ENCODE assay signal across 1 cellular context in the genomic region with DNA sequence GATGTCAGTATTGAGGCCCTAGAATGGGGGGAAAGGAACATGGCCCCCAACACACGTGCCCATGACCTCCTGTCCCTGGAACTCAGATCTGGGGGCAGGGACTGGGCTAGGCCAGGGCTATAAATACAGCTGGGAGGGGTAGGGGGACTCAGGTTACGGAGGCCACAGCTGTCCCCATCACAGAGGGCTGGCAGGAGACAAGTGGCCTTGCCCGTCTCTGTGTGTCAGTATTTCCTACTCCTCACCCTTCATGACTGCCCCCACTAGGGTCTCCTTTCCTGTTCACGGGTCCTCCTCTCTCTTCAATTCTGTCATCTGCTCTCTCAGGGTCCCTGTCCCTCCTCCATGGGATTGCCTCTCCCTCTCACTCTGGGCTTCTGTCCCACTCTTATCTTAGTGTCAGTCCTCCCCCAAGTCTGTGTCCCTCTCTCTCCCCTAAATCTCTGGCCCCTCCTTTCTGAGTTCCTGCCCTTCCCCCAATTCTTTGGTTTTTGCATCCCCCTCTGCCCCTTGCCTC.
TF ChIP-seq lines count a peak whose summit lies in the region.

No MANE protein-coding gene starts in this region.

TF ChIP-seq in HEK293, 187 proteins besides CTCF, POLR2A, EP300 and RAD21 (continued from another document):
- TF ChIP-seq ZNF501 (tag by site-specific recombination; IDR thresholded peaks at IDR 0.05) (no peak), ZBTB17 (tag by site-specific recombination; IDR thresholded peaks at IDR 0.05) (no peak), YY1 (tag by site-specific recombination; IDR thresholded peaks at IDR 0.05) (no peak), RBAK (tag by site-specific recombination; IDR thresholded peaks at IDR 0.05) (no peak), ZSCAN23 (tag by site-specific recombination; IDR thresholded peaks at IDR 0.05) (no peak)
- TF ChIP-seq, protein P1, sequence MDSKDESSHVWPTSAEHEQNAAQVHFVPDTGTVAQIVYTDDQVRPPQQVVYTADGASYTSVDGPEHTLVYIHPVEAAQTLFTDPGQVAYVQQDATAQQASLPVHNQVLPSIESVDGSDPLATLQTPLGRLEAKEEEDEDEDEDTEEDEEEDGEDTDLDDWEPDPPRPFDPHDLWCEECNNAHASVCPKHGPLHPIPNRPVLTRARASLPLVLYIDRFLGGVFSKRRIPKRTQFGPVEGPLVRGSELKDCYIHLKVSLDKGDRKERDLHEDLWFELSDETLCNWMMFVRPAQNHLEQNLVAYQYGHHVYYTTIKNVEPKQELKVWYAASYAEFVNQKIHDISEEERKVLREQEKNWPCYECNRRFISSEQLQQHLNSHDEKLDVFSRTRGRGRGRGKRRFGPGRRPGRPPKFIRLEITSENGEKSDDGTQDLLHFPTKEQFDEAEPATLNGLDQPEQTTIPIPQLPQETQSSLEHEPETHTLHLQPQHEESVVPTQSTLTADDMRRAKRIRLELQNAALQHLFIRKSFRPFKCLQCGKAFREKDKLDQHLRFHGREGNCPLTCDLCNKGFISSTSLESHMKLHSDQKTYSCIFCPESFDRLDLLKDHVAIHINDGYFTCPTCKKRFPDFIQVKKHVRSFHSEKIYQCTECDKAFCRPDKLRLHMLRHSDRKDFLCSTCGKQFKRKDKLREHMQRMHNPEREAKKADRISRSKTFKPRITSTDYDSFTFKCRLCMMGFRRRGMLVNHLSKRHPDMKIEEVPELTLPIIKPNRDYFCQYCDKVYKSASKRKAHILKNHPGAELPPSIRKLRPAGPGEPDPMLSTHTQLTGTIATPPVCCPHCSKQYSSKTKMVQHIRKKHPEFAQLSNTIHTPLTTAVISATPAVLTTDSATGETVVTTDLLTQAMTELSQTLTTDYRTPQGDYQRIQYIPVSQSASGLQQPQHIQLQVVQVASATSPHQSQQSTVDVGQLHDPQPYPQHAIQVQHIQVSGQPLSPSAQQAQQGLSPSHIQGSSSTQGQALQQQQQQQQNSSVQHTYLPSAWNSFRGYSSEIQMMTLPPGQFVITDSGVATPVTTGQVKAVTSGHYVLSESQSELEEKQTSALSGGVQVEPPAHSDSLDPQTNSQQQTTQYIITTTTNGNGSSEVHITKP (tag by site-specific recombination; IDR thresholded peaks at IDR 0.05) = peak; percentile 86
